In the genomic region with DNA sequence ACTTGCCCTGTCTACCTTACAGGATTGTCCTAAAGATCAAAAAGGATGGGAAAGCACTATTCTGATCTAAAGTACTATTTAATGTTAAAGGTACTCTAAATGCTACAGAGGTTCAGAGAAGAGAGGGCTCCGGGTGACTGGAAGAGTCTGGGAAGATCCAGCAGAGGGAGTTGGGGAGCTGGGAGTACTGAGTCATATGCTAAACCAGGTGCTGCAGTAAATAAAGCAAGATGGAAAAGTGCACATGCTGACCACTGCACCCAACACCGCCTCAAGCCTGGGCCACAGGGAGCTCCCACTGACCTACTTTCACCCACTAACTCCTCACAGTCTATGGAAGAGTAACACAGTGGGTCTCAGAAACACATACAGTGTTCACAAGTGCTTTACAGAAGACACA, we compare ENCODE assay signal across 9 cellular contexts. TPM values are rescaled to one million over a fixed set of nuclear protein-coding genes. Genes with fewer than 3 reads are reported as not detected.
DNase-seq lines count a peak whose midpoint lies in the region; ATAC-seq and TF ChIP-seq lines count a peak whose summit lies in the region.
"Had no signal": no experiment of that assay in that cellular context is flagged by ENCODE, and none has a peak within 500 bp of the region (broad histone marks: within the 10 kb centered on the region; RNA-seq: fewer than 3 reads in every experiment).

No MANE protein-coding gene starts in this region.

- TF ChIP-seq CTCF in suprapubic skin (IDR thresholded peaks at IDR 0.05), result no peak

- H4K20me1 ChIP-seq in BLaER1, result no peaks in the 10 kb centered on the region

- H3K27me3 ChIP-seq in BLaER1, result no peaks in the 10 kb centered on the region
- H3K27me3 ChIP-seq in suprapubic skin, result peaks cover 23% of the 10 kb centered on the region

- H3K4me2 ChIP-seq in BLaER1, result peak overlapping the region; percentile 84

- ATAC-seq in HG03432 (IDR thresholded peaks at IDR 0.05; ENCODE audit: unreplicated experiment), result peak; percentile 31

- H3K9ac ChIP-seq in BLaER1, result no peak overlapping the region

- H3K27ac ChIP-seq in BLaER1, result peak overlapping the region; percentile 12
- H3K27ac ChIP-seq in suprapubic skin, result no peak overlapping the region

- H3K36me3 ChIP-seq in BLaER1, result peaks cover 5% of the 10 kb centered on the region
- H3K36me3 ChIP-seq in suprapubic skin, result no peaks in the 10 kb centered on the region

- 24% methylated on average over 2 of the region's 2 CpGs for WGBS in suprapubic skin

- TF ChIP-seq EP300 in suprapubic skin (IDR thresholded peaks at IDR 0.05), result no peak

- no peak overlapping the region for H3K4me3 ChIP-seq in BLaER1
- no peak overlapping the region for H3K4me3 ChIP-seq in suprapubic skin

- no peak for TF ChIP-seq POLR2A in suprapubic skin (IDR thresholded peaks at IDR 0.05)

- H3K9me3 ChIP-seq in BLaER1 (no peaks in the 10 kb centered on the region), suprapubic skin (no peaks in the 10 kb centered on the region)

- DNase-seq in UCSD-AML1 (lab: John Stamatoyannopoulos, UW; ENCODE audit: unreplicated experiment) (peak; percentile 36), kidney tubule cell (ENCODE audit: low spot score) (peak; percentile 46), cortex of kidney (lab: John Stamatoyannopoulos, UW) (no peak), NCI-H2227 treated with DMSO at 0.1 percent for 48 hours (lab: John Stamatoyannopoulos, UW) (no peak), suprapubic skin (ENCODE audit: low spot score in 2 of 2) (no peak)
- no peak for DNase-seq in activated naive CD4-positive, alpha-beta T cell (lab: John Stamatoyannopoulos, UW)
- DNase-seq: activated B cell treated with CpG ODN at 0.5 μM for 24 hours had no signal

- H3K4me1 ChIP-seq in BLaER1 (peaks cover 70% of the 10 kb centered on the region), suprapubic skin (no peaks in the 10 kb centered on the region)

RNA-seq across cellular contexts. Expression of a gene that starts 49.3 kb away (rescaled TPM):
- not detected for total RNA-seq in suprapubic skin
- total RNA-seq: activated B cell treated with CpG ODN at 0.5 μM for 24 hours had no signal

Comparison
In these comparisons a context has a peak if more than half of its experiments do, and no peak if none do; other contexts are left out.
1. DNase-seq: peak in UCSD-AML1 (single experiment) and kidney tubule cell (single experiment); none in cortex of kidney (single experiment), NCI-H2227 treated with DMSO at 0.1 percent for 48 hours (single experiment), activated naive CD4-positive, alpha-beta T cell (0 of 4) and suprapubic skin (0 of 2).